13 cellular contexts compared by ENCODE assay signal in genomic region chr19:45477216-45477615, GRCh38.
DNase-seq lines count a peak whose midpoint lies in the region; ATAC-seq and TF ChIP-seq lines count a peak whose summit lies in the region.
"Had no signal": no experiment of that assay in that cellular context is flagged by ENCODE, and none has a peak within 500 bp of the region (broad histone marks: within the 10 kb centered on the region; RNA-seq: fewer than 3 reads in every experiment).

No MANE protein-coding gene starts in this region.

- no peaks in the 10 kb centered on the region for H3K27me3 ChIP-seq in RWPE2 (ENCODE audit: insufficient read depth, poor library complexity, severe bottlenecking)
- no peaks in the 10 kb centered on the region for H3K27me3 ChIP-seq in effector memory CD4-positive, alpha-beta T cell (replicated peaks; ENCODE audit: control insufficient read depth, insufficient read depth, low read length, poor library complexity, severe bottlenecking)

- no peak for DNase-seq in activated naive CD4-positive, alpha-beta T cell treated with anti-CD3 and anti-CD28 coated beads, Interleukin-2, amount 50 U/mL, for 16 hours
- DNase-seq in RWPE2 (ENCODE audit: low spot score) (no peak), iPS-NIHi7 (ENCODE audit: extremely low spot score) (no peak)
- DNase-seq in effector memory CD4-positive, alpha-beta T cell, result peak in 2 of 3 donors; percentile 33 to 41
- DNase-seq in stimulated activated effector memory CD8-positive, alpha-beta T cell treated with anti-CD3 and anti-CD28 coated beads, Interleukin-12 subunit alpha, Interleukin-12 subunit beta, amount 100 ng/mL, for 72 hours (ENCODE audit: low spot score in 2 of 2), result no peak
- DNase-seq in effector CD8-positive, alpha-beta T cell (lab: John Stamatoyannopoulos, UW), result no peak
- DNase-seq: adrenal gland, cortex of kidney, DMS79, T-helper 9 cell, upper lobe of left lung had no signal

- H3K36me3 ChIP-seq in RWPE2 (ENCODE audit: low read depth), result no peaks in the 10 kb centered on the region
- H3K36me3 ChIP-seq in effector memory CD4-positive, alpha-beta T cell (ENCODE audit: control insufficient read depth, insufficient read depth, low read length), result no peaks in the 10 kb centered on the region
- H3K36me3 ChIP-seq: adrenal gland, upper lobe of left lung had no signal

- H3K36me3 Mint-ChIP-seq in activated naive CD4-positive, alpha-beta T cell treated with anti-CD3 and anti-CD28 coated beads, Interleukin-2, amount 50 U/mL, for 24 hours, result peaks cover 7% of the 10 kb centered on the region
- peaks cover 47% of the 10 kb centered on the region for H3K36me3 Mint-ChIP-seq in stimulated activated effector memory CD8-positive, alpha-beta T cell treated with anti-CD3 and anti-CD28 coated beads, Interleukin-12 subunit alpha, Interleukin-12 subunit beta, amount 100 ng/mL, for 72 hours

- TF ChIP-seq CTCF in RWPE2 (IDR thresholded peaks at IDR 0.05; ENCODE audit: poor library complexity, severe bottlenecking), result no peak

- ATAC-seq in RWPE2 (ENCODE audit: low read depth), result no peak
- no peak for ATAC-seq in stimulated activated effector memory CD8-positive, alpha-beta T cell treated with anti-CD3 and anti-CD28 coated beads, Interleukin-12 subunit alpha, Interleukin-12 subunit beta, amount 100 ng/mL, for 72 hours
- ATAC-seq in GM18502 (IDR thresholded peaks at IDR 0.05; ENCODE audit: poor library complexity, unreplicated experiment), result no peak

- H3K9me3 Mint-ChIP-seq in activated naive CD4-positive, alpha-beta T cell treated with anti-CD3 and anti-CD28 coated beads, Interleukin-2, amount 50 U/mL, for 24 hours, result no peaks in the 10 kb centered on the region
- no peaks in the 10 kb centered on the region for H3K9me3 Mint-ChIP-seq in stimulated activated effector memory CD8-positive, alpha-beta T cell treated with anti-CD3 and anti-CD28 coated beads, Interleukin-12 subunit alpha, Interleukin-12 subunit beta, amount 100 ng/mL, for 72 hours

- peak overlapping the region; percentile 74 for H3K27ac Mint-ChIP-seq in activated naive CD4-positive, alpha-beta T cell treated with anti-CD3 and anti-CD28 coated beads, Interleukin-2, amount 50 U/mL, for 24 hours
- H3K27ac Mint-ChIP-seq in stimulated activated effector memory CD8-positive, alpha-beta T cell treated with anti-CD3 and anti-CD28 coated beads, Interleukin-12 subunit alpha, Interleukin-12 subunit beta, amount 100 ng/mL, for 72 hours, result peak overlapping the region; percentile 99

- no peaks in the 10 kb centered on the region for H3K9me3 ChIP-seq in RWPE2 (ENCODE audit: severe bottlenecking)
- H3K9me3 ChIP-seq in effector memory CD4-positive, alpha-beta T cell (ENCODE audit: control insufficient read depth, low read length), result no peaks in the 10 kb centered on the region
- H3K9me3 ChIP-seq: adrenal gland, upper lobe of left lung had no signal

- peak overlapping the region; percentile 88 for H3K27ac ChIP-seq in RWPE2 (ENCODE audit: poor library complexity, severe bottlenecking)
- no peak overlapping the region for H3K27ac ChIP-seq in effector memory CD4-positive, alpha-beta T cell (ENCODE audit: insufficient read depth, low read length, poor library complexity, severe bottlenecking)

- H3K27me3 Mint-ChIP-seq in activated naive CD4-positive, alpha-beta T cell treated with anti-CD3 and anti-CD28 coated beads, Interleukin-2, amount 50 U/mL, for 24 hours, result peaks cover 2% of the 10 kb centered on the region

- H3K4me1 ChIP-seq in RWPE2 (ENCODE audit: insufficient read depth, poor library complexity, severe bottlenecking), result no peaks in the 10 kb centered on the region
- peaks cover 7% of the 10 kb centered on the region for H3K4me1 ChIP-seq in effector memory CD4-positive, alpha-beta T cell (ENCODE audit: control insufficient read depth, insufficient read depth, low read length, poor library complexity, severe bottlenecking)

- peaks cover 44% of the 10 kb centered on the region for H3K4me1 Mint-ChIP-seq in activated naive CD4-positive, alpha-beta T cell treated with anti-CD3 and anti-CD28 coated beads, Interleukin-2, amount 50 U/mL, for 24 hours
- H3K4me1 Mint-ChIP-seq in stimulated activated effector memory CD8-positive, alpha-beta T cell treated with anti-CD3 and anti-CD28 coated beads, Interleukin-12 subunit alpha, Interleukin-12 subunit beta, amount 100 ng/mL, for 72 hours, result peaks cover 66% of the 10 kb centered on the region

- H3K4me3 Mint-ChIP-seq in activated naive CD4-positive, alpha-beta T cell treated with anti-CD3 and anti-CD28 coated beads, Interleukin-2, amount 50 U/mL, for 24 hours, result peak overlapping the region; percentile 75
- H3K4me3 Mint-ChIP-seq in stimulated activated effector memory CD8-positive, alpha-beta T cell treated with anti-CD3 and anti-CD28 coated beads, Interleukin-12 subunit alpha, Interleukin-12 subunit beta, amount 100 ng/mL, for 72 hours, result peak overlapping the region; percentile 65

- H3K4me3 ChIP-seq in RWPE2 (ENCODE audit: severe bottlenecking), result no peak overlapping the region
- no peak overlapping the region for H3K4me3 ChIP-seq in effector memory CD4-positive, alpha-beta T cell (ENCODE audit: insufficient read depth, low read depth, low read length, poor library complexity, severe bottlenecking)

Comparison
In these comparisons a context has a peak if more than half of its experiments do, and no peak if none do; other contexts are left out.
1. DNase-seq: peak in effector memory CD4-positive, alpha-beta T cell (2 of 3); none in activated naive CD4-positive, alpha-beta T cell treated with anti-CD3 and anti-CD28 coated beads, Interleukin-2, amount 50 U/mL, for 16 hours (single experiment), RWPE2 (single experiment), stimulated activated effector memory CD8-positive, alpha-beta T cell treated with anti-CD3 and anti-CD28 coated beads, Interleukin-12 subunit alpha, Interleukin-12 subunit beta, amount 100 ng/mL, for 72 hours (0 of 2), iPS-NIHi7 (single experiment) and effector CD8-positive, alpha-beta T cell (single experiment).